Comparison of ENCODE assay signal across 14 cellular contexts in the genomic region with DNA sequence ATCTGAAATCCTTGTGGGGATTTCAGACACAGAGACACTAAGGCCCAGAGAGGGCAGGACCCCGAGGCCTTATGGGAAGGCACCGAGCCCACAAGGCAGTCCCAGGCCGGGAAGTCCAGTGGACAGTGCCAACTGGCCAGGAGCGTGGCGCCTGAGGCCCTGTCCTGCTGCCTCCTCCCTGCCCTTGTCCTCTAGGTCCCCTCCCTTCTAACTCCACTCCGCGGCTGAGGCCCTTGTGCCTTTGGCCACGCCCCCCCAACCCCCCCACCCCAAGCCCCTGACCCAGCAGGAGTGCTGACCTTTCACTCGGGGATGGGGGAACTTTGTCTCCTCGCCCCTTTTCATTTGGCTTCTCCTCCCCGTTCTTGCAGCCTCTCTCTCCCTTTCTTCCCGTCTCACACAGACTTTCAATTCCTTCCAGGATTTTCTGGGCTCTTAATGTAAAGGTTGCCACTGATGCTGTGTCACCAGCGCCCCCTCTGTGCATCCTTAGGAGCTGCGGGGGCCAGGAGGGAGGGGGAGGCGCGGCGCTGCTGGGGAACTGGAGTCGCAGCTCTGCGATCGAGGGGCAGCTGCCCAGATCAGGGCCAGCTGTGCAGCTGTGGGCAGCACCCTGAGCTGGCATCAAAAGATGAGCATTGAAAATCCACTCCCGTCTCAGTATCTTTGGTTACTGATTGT. TPM values are rescaled to one million over a fixed set of nuclear protein-coding genes. Genes with fewer than 3 reads are reported as not detected.
A peak's percentile ranks its signal among the peaks of the same experiment; 100 is the strongest.
DNase-seq lines count a peak whose midpoint lies in the region; ATAC-seq, FAIRE-seq and TF ChIP-seq lines count a peak whose summit lies in the region.
"Had no signal": no experiment of that assay in that cellular context is flagged by ENCODE, and none has a peak within 500 bp of the region (broad histone marks: within the 10 kb centered on the region; RNA-seq: fewer than 3 reads in every experiment).

No MANE protein-coding gene starts in this region.

- TF ChIP-seq CTCF in SK-N-SH (IDR thresholded peaks at IDR 0.05) (peak; percentile 22; the same call in 1 of the 2 replicates), K562 (IDR thresholded peaks at IDR 0.05 in 2 of 3, conservative IDR thresholded peaks at IDR 0.05 in 1 of 3; ENCODE audit: insufficient read depth in 2 of 3, low read depth in 1 of 3, low read length in 3 of 3) (peak; percentile 59 to 68 (median 59))

- no peaks in the 10 kb centered on the region for H3K9me3 ChIP-seq in SK-N-SH
- no peaks in the 10 kb centered on the region for H3K9me3 ChIP-seq in K562 (replicated peaks; ENCODE audit: control insufficient read depth, insufficient read depth, low read depth, low read length)

- peak; percentile 24 for TF ChIP-seq RAD21 in SK-N-SH (IDR thresholded peaks at IDR 0.05; ENCODE audit: low read length)
- peak in 1 of 2 experiments; percentile 37; a peak in 2 of 4 replicates for TF ChIP-seq RAD21 in K562 (CRISPR knock-in tag; conservative IDR thresholded peaks at IDR 0.05 in 1 of 2, IDR thresholded peaks at IDR 0.05 in 1 of 2)

- DNase-seq in SK-N-SH (peak; percentile 65), K562 (ENCODE audit: extremely low read depth in 1 of 4, low spot score in 3 of 4) (peak; percentile 38 to 65 (median 58)), iPS-NIHi7 (ENCODE audit: extremely low spot score) (peak; percentile 89), superior temporal gyrus (ENCODE audit: extremely low spot score) (peak; percentile 73), immature natural killer cell (no peak)
- no peak for DNase-seq in stimulated activated naive CD8-positive, alpha-beta T cell treated with anti-CD3 and anti-CD28 coated beads, Interleukin-15, amount 100 ng/mL, for 72 hours
- DNase-seq in activated T-cell treated with anti-CD3 and anti-CD28 coated beads, Interleukin-2, amount 50 U/mL, for 72 hours = no peak
- DNase-seq: activated B cell treated with CpG ODN at 0.5 μM for 24 hours, Right ventricle myocardium superior had no signal

- no peaks in the 10 kb centered on the region for H3K4me1 Mint-ChIP-seq in stimulated activated naive CD8-positive, alpha-beta T cell treated with anti-CD3 and anti-CD28 coated beads, Interleukin-15, amount 100 ng/mL, for 72 hours
- H3K4me1 Mint-ChIP-seq in activated T-cell treated with anti-CD3 and anti-CD28 coated beads, Interleukin-2, amount 50 U/mL, for 72 hours (ENCODE audit: low read depth) = no peaks in the 10 kb centered on the region
- no peaks in the 10 kb centered on the region for H3K4me1 Mint-ChIP-seq in immature natural killer cell
- H3K4me1 Mint-ChIP-seq: activated B cell treated with CpG ODN at 0.5 μM for 24 hours; stimulated activated memory B cell treated with anti-CD40 and anti-IgM and Interleukin-4, amounts not matched to agents 10 μg/mL and 1 μg/mL and 100 μg/mL, for 72 hours had no signal

- H3K79me2 ChIP-seq in SK-N-SH (ENCODE audit: insufficient read depth) (no peaks in the 10 kb centered on the region), K562 (ENCODE audit: control insufficient read depth, insufficient read depth, low read length) (no peaks in the 10 kb centered on the region)

- H3K9me2 ChIP-seq in SK-N-SH = no peaks in the 10 kb centered on the region

- H3K9me3 Mint-ChIP-seq in stimulated activated naive CD8-positive, alpha-beta T cell treated with anti-CD3 and anti-CD28 coated beads, Interleukin-15, amount 100 ng/mL, for 72 hours = no peaks in the 10 kb centered on the region
- no peaks in the 10 kb centered on the region for H3K9me3 Mint-ChIP-seq in activated T-cell treated with anti-CD3 and anti-CD28 coated beads, Interleukin-2, amount 50 U/mL, for 72 hours
- no peaks in the 10 kb centered on the region for H3K9me3 Mint-ChIP-seq in immature natural killer cell
- H3K9me3 Mint-ChIP-seq: activated B cell treated with CpG ODN at 0.5 μM for 24 hours; IgD-negative memory B cell; stimulated activated memory B cell treated with anti-CD40 and anti-IgM and Interleukin-4, amounts not matched to agents 10 μg/mL and 1 μg/mL and 100 μg/mL, for 72 hours had no signal

- no TSS peak for BruUV-seq in K562 (replicated peaks; lab: Mats Ljungman, UMichigan)

- ATAC-seq in SK-N-SH treated with all-trans-retinoic acid at 6 μM for 48 hours = no peak
- peak; percentile 87 for ATAC-seq in K562
- ATAC-seq in stimulated activated naive CD8-positive, alpha-beta T cell treated with anti-CD3 and anti-CD28 coated beads, Interleukin-15, amount 100 ng/mL, for 72 hours = no peak
- no peak for ATAC-seq in activated T-cell treated with anti-CD3 and anti-CD28 coated beads, Interleukin-2, amount 50 U/mL, for 72 hours (replicated peaks in 1 of 2)
- ATAC-seq: stimulated activated memory B cell treated with anti-CD40 and anti-IgM and Interleukin-4, amounts not matched to agents 10 μg/mL and 1 μg/mL and 100 μg/mL, for 72 hours had no signal

- H3K4me2 ChIP-seq in SK-N-SH = no peak overlapping the region
- H3K4me2 ChIP-seq in K562 (ENCODE audit: insufficient read depth, low read length) = no peak overlapping the region
- H3K4me2 ChIP-seq: A549 had no signal

- TF ChIP-seq EP300 in SK-N-SH (IDR thresholded peaks at IDR 0.05; ENCODE audit: borderline replicate concordance in 1 of 2, low read depth in 1 of 2, low read length in 1 of 2) (no peak), K562 (IDR thresholded peaks at IDR 0.05; ENCODE audit: low read length) (no peak)

- H3K36me3 ChIP-seq in SK-N-SH (replicated peaks in 1 of 2; ENCODE audit: control insufficient read depth in 1 of 2, insufficient read depth in 2 of 2, low read length in 1 of 2) = no peaks in the 10 kb centered on the region
- no peaks in the 10 kb centered on the region for H3K36me3 ChIP-seq in K562 (ENCODE audit: control insufficient read depth, insufficient read depth, low read length)

- no peak overlapping the region for H3K4me3 Mint-ChIP-seq in stimulated activated naive CD8-positive, alpha-beta T cell treated with anti-CD3 and anti-CD28 coated beads, Interleukin-15, amount 100 ng/mL, for 72 hours
- no peak overlapping the region for H3K4me3 Mint-ChIP-seq in activated T-cell treated with anti-CD3 and anti-CD28 coated beads, Interleukin-2, amount 50 U/mL, for 72 hours
- no peak overlapping the region for H3K4me3 Mint-ChIP-seq in immature natural killer cell
- H3K4me3 Mint-ChIP-seq: activated B cell treated with CpG ODN at 0.5 μM for 24 hours; IgD-negative memory B cell; stimulated activated memory B cell treated with anti-CD40 and anti-IgM and Interleukin-4, amounts not matched to agents 10 μg/mL and 1 μg/mL and 100 μg/mL, for 72 hours had no signal

- 68% methylated on average over 21 of the region's 21 CpGs for WGBS in SK-N-SH (ENCODE audit: low lambda C conversion rate)
- 14% methylated on average over 14 of the region's 21 CpGs for WGBS in K562 (ENCODE audit: insufficient coverage, low coverage, missing lambda C conversion rate)

- H3K27ac Mint-ChIP-seq in stimulated activated naive CD8-positive, alpha-beta T cell treated with anti-CD3 and anti-CD28 coated beads, Interleukin-15, amount 100 ng/mL, for 72 hours = no peak overlapping the region
- no peak overlapping the region for H3K27ac Mint-ChIP-seq in activated T-cell treated with anti-CD3 and anti-CD28 coated beads, Interleukin-2, amount 50 U/mL, for 72 hours
- H3K27ac Mint-ChIP-seq in immature natural killer cell = no peak overlapping the region
- H3K27ac Mint-ChIP-seq: activated B cell treated with CpG ODN at 0.5 μM for 24 hours; stimulated activated memory B cell treated with anti-CD40 and anti-IgM and Interleukin-4, amounts not matched to agents 10 μg/mL and 1 μg/mL and 100 μg/mL, for 72 hours had no signal

- H2AFZ ChIP-seq in SK-N-SH (ENCODE audit: low read depth) = no peak overlapping the region
- H2AFZ ChIP-seq in K562 (ENCODE audit: low read depth, low read length) = no peak overlapping the region

- H3K27me3 ChIP-seq in SK-N-SH (ENCODE audit: insufficient read depth) = no peaks in the 10 kb centered on the region
- peaks cover 3 to 54% of the 10 kb centered on the region in 2 experiments; a peak in 3 of 5 replicates for H3K27me3 ChIP-seq in K562 (ENCODE audit: control insufficient read depth in 2 of 2, insufficient read depth in 2 of 2, low read length in 2 of 2)

- no peaks in the 10 kb centered on the region for H3F3A ChIP-seq in SK-N-SH (replicated peaks; ENCODE audit: insufficient read depth)

- POLR2A ChIA-PET in SK-N-SH (lab: Yijun Ruan, JAX) = no interaction called here
- POLR2A ChIA-PET in K562 (lab: Yijun Ruan, JAX) = no interaction called here

- H3K4me1 ChIP-seq in SK-N-SH (ENCODE audit: control insufficient read depth in 1 of 2, insufficient read depth in 2 of 2, low read depth in 1 of 2, low read length in 1 of 2) (peaks cover 0 to 31% of the 10 kb centered on the region in 2 experiments; a peak in 1 of 4 replicates), K562 (replicated peaks in 1 of 2; ENCODE audit: control insufficient read depth in 2 of 2, insufficient read depth in 2 of 2, low read length in 2 of 2) (no peaks in the 10 kb centered on the region; a peak in 1 of 5 replicates)
- H3K4me1 ChIP-seq: A549 had no signal

- intact Hi-C loops in K562 (cut with micrococcal nuclease) = no loop called here

- H3K4me3 ChIP-seq in SK-N-SH (ENCODE audit: low read depth in 2 of 2, low read length in 1 of 2) (no peak overlapping the region), K562 (no peak overlapping the region)
- H3K4me3 ChIP-seq: A549 had no signal

- CTCF ChIA-PET in SK-N-SH (lab: Yijun Ruan, JAX) (interaction anchor here (0.6 to 5.4 kb wide), 10 partner anchors 12 to 173 kb away, joined by 3 to 34 read pairs (median 4); a partner anchor contains a TSS), K562 (lab: Yijun Ruan, JAX; ENCODE audit: low intra/inter-chr PET ratio) (no interaction called here)

- H3K9me1 ChIP-seq in K562 (ENCODE audit: control insufficient read depth, insufficient read depth, low read length) = no peaks in the 10 kb centered on the region

- in situ Hi-C loops in K562 (cut with MboI) = no loop called here

- peaks cover 16% of the 10 kb centered on the region for H3K27me3 Mint-ChIP-seq in stimulated activated naive CD8-positive, alpha-beta T cell treated with anti-CD3 and anti-CD28 coated beads, Interleukin-15, amount 100 ng/mL, for 72 hours
- peaks cover 21% of the 10 kb centered on the region for H3K27me3 Mint-ChIP-seq in activated T-cell treated with anti-CD3 and anti-CD28 coated beads, Interleukin-2, amount 50 U/mL, for 72 hours (ENCODE audit: low read depth)
- peaks cover 1 to 6% (median 3%) of the 10 kb centered on the region in 3 donors for H3K27me3 Mint-ChIP-seq in immature natural killer cell (ENCODE audit: low read depth in 3 of 3)

- H3K36me3 Mint-ChIP-seq in activated T-cell treated with anti-CD3 and anti-CD28 coated beads, Interleukin-2, amount 50 U/mL, for 72 hours (ENCODE audit: insufficient read depth in 2 of 2) = no peaks in the 10 kb centered on the region
- no peaks in the 10 kb centered on the region for H3K36me3 Mint-ChIP-seq in immature natural killer cell
- H3K36me3 Mint-ChIP-seq: stimulated activated memory B cell treated with anti-CD40 and anti-IgM and Interleukin-4, amounts not matched to agents 10 μg/mL and 1 μg/mL and 100 μg/mL, for 72 hours had no signal

- H3K9ac ChIP-seq in SK-N-SH (no peak overlapping the region), K562 (ENCODE audit: insufficient read depth in 1 of 2, low read depth in 2 of 2, low read length in 2 of 2) (0 out of 4 replicates have a peak overlapping the region, but pooled peaks of 1 of the 2 experiments have one; percentile 48)

- TF ChIP-seq POLR2A in K562 (conservative IDR thresholded peaks at IDR 0.05) = no peak

- H3K27ac ChIP-seq in SK-N-SH (ENCODE audit: low read depth in 2 of 2, low read length in 1 of 2) (no peak overlapping the region), K562 (ENCODE audit: extremely low read depth, low read depth, low read length) (no peak overlapping the region)
- H3K27ac ChIP-seq: A549 had no signal

- no peaks in the 10 kb centered on the region for H4K20me1 ChIP-seq in SK-N-SH (ENCODE audit: insufficient read depth)
- peaks cover 8% of the 10 kb centered on the region for H4K20me1 ChIP-seq in K562 (replicated peaks; ENCODE audit: control insufficient read depth, insufficient read depth, low read length)

- no peak for FAIRE-seq in K562 (lab: Jason Lieb, UNC)
- FAIRE-seq: A549, G401.6 had no signal

RNA-seq across cellular contexts. Expression of a gene that starts 29.1 kb away (rescaled TPM):
- polyA plus RNA-seq in SK-N-SH (2012; rRNA removed) = 0.13 and 0.31 TPM in 2 replicates
- 0.06 and 0.22 TPM in 2 replicates for polyA plus RNA-seq in SK-N-SH (2012; cell fraction: cytosol; rRNA removed)
- polyA plus RNA-seq in SK-N-SH (2012; cell fraction: nucleus; rRNA removed) = 1.4 and 1.5 TPM in 2 replicates
- total RNA-seq in K562 (2011; cell fraction: chromatin; rRNA removed; ENCODE audit: low replicate concordance) = not detected in 2 replicates
- total RNA-seq in K562 (2011; cell fraction: nucleolus; rRNA removed) = not detected in 2 replicates
- total RNA-seq in K562 (2011; cell fraction: nucleoplasm; rRNA removed) = not detected in 2 replicates
- total RNA-seq in K562 (2014; rRNA removed) = not detected in 2 replicates
- total RNA-seq in K562 (2014; rRNA removed; fragmentation: Illumina TruSeq; extraction: Trizol) = not detected in 2 replicates
- not detected in 2 replicates for total RNA-seq in K562 (2015; rRNA removed; fragmentation: Illumina TruSeq; extraction: Trizol)
- not detected in 2 replicates for total RNA-seq in K562 (2021)
- not detected in 2 replicates for polyA plus RNA-seq in K562 (2011; rRNA removed)
- not detected in 2 replicates for polyA plus RNA-seq in K562 (2011; cell fraction: cytosol; rRNA removed)
- polyA plus RNA-seq in K562 (2011; cell fraction: nucleus; rRNA removed) = not detected in 2 replicates
- polyA plus RNA-seq in K562 (2012) = not detected in 2 replicates
- not detected in 2 replicates for polyA plus RNA-seq in K562 (2014; fragmentation: Illumina TruSeq; extraction: Trizol)
- not detected for polyA plus RNA-seq in K562 (2014; fragmentation: Nextera tagmentation; extraction: Ambion mirVana)
- polyA plus RNA-seq in K562 (2014; rRNA removed) = 0.05 TPM in 1 of 2 replicates, not detected in the other
- polyA minus RNA-seq in K562 (2011; rRNA and poly(A)+ RNA removed) = not detected in 2 replicates
- not detected in 2 replicates for polyA minus RNA-seq in K562 (2011; cell fraction: cytosol; rRNA and poly(A)+ RNA removed)
- not detected in 2 replicates for polyA minus RNA-seq in K562 (2011; cell fraction: nucleus; rRNA and poly(A)+ RNA removed)
- not detected for total RNA-seq in activated T-cell treated with anti-CD3 and anti-CD28 coated beads, Interleukin-2, amount 50 U/mL, for 72 hours
- not detected for polyA plus RNA-seq in immature natural killer cell
- total RNA-seq: activated B cell treated with CpG ODN at 0.5 μM for 24 hours, Right ventricle myocardium superior had no signal
- polyA plus RNA-seq: IgD-negative memory B cell had no signal

RNA-seq across cellular contexts. Expression of a gene that starts 31.5 kb away (rescaled TPM):
- polyA plus RNA-seq in SK-N-SH (2012; rRNA removed) (not detected in 2 replicates), K562 (2011; rRNA removed) (not detected in 2 replicates), K562 (2014; fragmentation: Illumina TruSeq; extraction: Trizol) (not detected in 2 replicates), K562 (2014; fragmentation: Nextera tagmentation; extraction: Ambion mirVana) (not detected), K562 (2014; rRNA removed) (not detected in 2 replicates), immature natural killer cell (not detected)
- polyA plus RNA-seq in SK-N-SH (2012; cell fraction: cytosol; rRNA removed) = not detected in 2 replicates
- not detected in 2 replicates for polyA plus RNA-seq in SK-N-SH (2012; cell fraction: nucleus; rRNA removed)
- not detected in 2 replicates for total RNA-seq in K562 (2011; cell fraction: chromatin; rRNA removed; ENCODE audit: low replicate concordance)
- total RNA-seq in K562 (2011; cell fraction: nucleolus; rRNA removed) = not detected in 2 replicates
- total RNA-seq in K562 (2011; cell fraction: nucleoplasm; rRNA removed) = not detected in 2 replicates
- total RNA-seq in K562 (2014; rRNA removed) (not detected in 2 replicates), K562 (2014; rRNA removed; fragmentation: Illumina TruSeq; extraction: Trizol) (not detected in 2 replicates), K562 (2015; rRNA removed; fragmentation: Illumina TruSeq; extraction: Trizol) (not detected in 2 replicates), K562 (2021) (not detected in 2 replicates)
- not detected in 2 replicates for polyA plus RNA-seq in K562 (2011; cell fraction: cytosol; rRNA removed)
- not detected in 2 replicates for polyA plus RNA-seq in K562 (2011; cell fraction: nucleus; rRNA removed)
- polyA plus RNA-seq in K562 (2012) = not detected in 2 replicates
- not detected in 2 replicates for polyA minus RNA-seq in K562 (2011; rRNA and poly(A)+ RNA removed)
- not detected in 2 replicates for polyA minus RNA-seq in K562 (2011; cell fraction: cytosol; rRNA and poly(A)+ RNA removed)
- polyA minus RNA-seq in K562 (2011; cell fraction: nucleus; rRNA and poly(A)+ RNA removed) = not detected in 2 replicates
- total RNA-seq in activated T-cell treated with anti-CD3 and anti-CD28 coated beads, Interleukin-2, amount 50 U/mL, for 72 hours = not detected
- total RNA-seq: activated B cell treated with CpG ODN at 0.5 μM for 24 hours, Right ventricle myocardium superior had no signal
- polyA plus RNA-seq: A549, IgD-negative memory B cell had no signal

Comparison
In these comparisons a context has a peak if more than half of its experiments do, and no peak if none do; other contexts are left out.
1. DNase-seq: peak in SK-N-SH (single experiment), K562 (4 of 4), iPS-NIHi7 (single experiment) and superior temporal gyrus (single experiment); none in stimulated activated naive CD8-positive, alpha-beta T cell treated with anti-CD3 and anti-CD28 coated beads, Interleukin-15, amount 100 ng/mL, for 72 hours (0 of 2), activated T-cell treated with anti-CD3 and anti-CD28 coated beads, Interleukin-2, amount 50 U/mL, for 72 hours (0 of 2) and immature natural killer cell (0 of 3).